8 cellular contexts compared by ENCODE assay signal in the genomic region with DNA sequence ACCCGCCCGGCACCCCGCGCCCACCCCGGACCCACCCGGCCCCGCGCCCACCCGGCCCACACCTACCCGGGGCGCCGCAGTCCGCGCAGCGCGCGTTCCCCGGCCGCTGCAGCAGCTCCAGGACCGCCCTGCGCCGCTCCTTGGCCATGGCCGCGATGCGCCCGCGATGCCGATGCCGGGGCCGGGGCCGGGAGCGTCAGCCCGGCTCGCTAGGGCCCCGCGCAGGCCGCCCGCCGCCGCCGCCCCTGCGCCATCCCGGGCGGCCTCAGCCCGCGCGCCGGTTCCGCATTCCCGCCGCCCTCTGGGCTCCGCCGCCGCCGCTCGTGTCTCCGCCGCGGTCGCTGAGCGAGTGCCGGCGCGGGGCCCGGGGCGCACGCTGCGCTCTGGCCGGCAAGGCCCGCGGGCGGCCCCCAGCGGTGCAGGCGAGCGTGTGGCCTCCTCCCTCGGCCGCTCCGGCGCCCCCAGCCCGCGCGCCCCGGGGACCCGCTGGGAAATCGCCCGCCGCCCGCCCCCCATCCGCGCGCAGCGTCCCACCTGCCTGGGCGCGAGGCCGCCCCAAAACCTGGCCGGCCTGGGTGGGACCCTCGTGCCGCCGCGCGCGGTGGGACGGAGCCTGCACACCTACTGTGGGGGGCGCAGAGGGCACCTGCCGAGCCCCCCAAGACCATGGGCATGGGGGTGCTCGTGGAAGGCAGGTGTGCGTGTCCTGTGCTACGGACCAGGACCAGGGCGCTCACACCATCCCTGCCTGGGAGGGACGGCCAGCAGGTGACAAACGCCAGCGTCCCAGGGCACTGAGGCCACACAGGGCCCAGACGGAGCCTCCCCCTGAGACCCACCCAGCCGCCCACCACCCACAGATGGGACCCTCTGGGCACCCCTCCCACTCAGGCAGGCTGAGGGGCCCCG. TPM values are rescaled to one million over a fixed set of nuclear protein-coding genes. Genes with fewer than 3 reads are reported as not detected.
DNase-seq lines count a peak whose midpoint lies in the region; ATAC-seq, FAIRE-seq and TF ChIP-seq lines count a peak whose summit lies in the region.

TSS of gene ADAP1 (minus strand) at position 351 of the 909 bp plus-strand sequence. CDS start at position 148, 203 bp downstream.

- no peaks in the 10 kb centered on the region for H3K4me1 ChIP-seq in GM23248 (ENCODE audit: insufficient read depth)
- peaks cover 29% of the 10 kb centered on the region for H3K4me1 ChIP-seq in OCI-LY3 (ENCODE audit: low read length)
- peaks cover 4 to 39% (median 11%) of the 10 kb centered on the region in 9 donors for H3K4me1 ChIP-seq in heart right ventricle
- peaks cover 0 to 8% (median 0%) of the 10 kb centered on the region in 3 donors for H3K4me1 ChIP-seq in pancreas
- peaks cover 0 to 9% of the 10 kb centered on the region in 2 donors for H3K4me1 ChIP-seq in uterus

- TF ChIP-seq POLR2A in uterus (IDR thresholded peaks at IDR 0.05): no peak

- no peak within 1 kb of the TSS for H2AFZ ChIP-seq in GM23248
- H2AFZ ChIP-seq in OCI-LY3 (ENCODE audit: low read depth, low read length): no peak within 1 kb of the TSS

- H3K79me2 ChIP-seq in GM23248 (ENCODE audit: insufficient read depth): no peaks in the 10 kb centered on the region
- no peaks in the 10 kb centered on the region for H3K79me2 ChIP-seq in OCI-LY3 (ENCODE audit: low read length)

- no peaks in the 10 kb centered on the region for H4K20me1 ChIP-seq in GM23248 (ENCODE audit: insufficient read depth)
- H4K20me1 ChIP-seq in OCI-LY3 (ENCODE audit: insufficient read depth, low read length): no peaks in the 10 kb centered on the region

- ATAC-seq in heart right ventricle: peak in 5 of 8 donors; percentile 25 to 63 (median 31)
- ATAC-seq in pancreas: peak; percentile 29 to 75 (median 68)

- intact Hi-C loops in heart right ventricle (cut with DNase I): loop anchor here in 2 of 10 donors (2.0 to 5.0 kb wide), 2 partner anchors 42 to 46 kb away; no protein-coding TSS in a partner anchor
- intact Hi-C loops in pancreas (cut with DNase I): loop anchor here in 1 of 3 donors (10.0 kb wide), 1 partner anchor 50 kb away; no protein-coding TSS in a partner anchor
- intact Hi-C loops in uterus (cut with DNase I; ENCODE audit: low total_unique reads): no loop called here

- in situ Hi-C loops in GM23248 (cut with MboI): no loop called here

- H3K36me3 ChIP-seq in GM23248 (ENCODE audit: low read depth): no peaks in the 10 kb centered on the region
- H3K36me3 ChIP-seq in OCI-LY3 (replicated peaks; ENCODE audit: low read depth, low read length): no peaks in the 10 kb centered on the region
- no peaks in the 10 kb centered on the region for H3K36me3 ChIP-seq in heart right ventricle
- H3K36me3 ChIP-seq in pancreas: no peaks in the 10 kb centered on the region
- no peaks in the 10 kb centered on the region for H3K36me3 ChIP-seq in uterus

- DNase-seq in ELR (ENCODE audit: low read depth): peak; percentile 54
- peak; percentile 58 for DNase-seq in GM23248
- DNase-seq in activated gamma-delta T cell treated with Interleukin-2 at 50 U/mL for 16 hours: peak; percentile 53
- peak in 1 of 2 donors; percentile 49 for DNase-seq in heart right ventricle
- DNase-seq in pancreas: peak in 3 of 6 donors; percentile 47 to 83 (median 77)
- peak in 1 of 2 donors; percentile 7 for DNase-seq in uterus
- DNase-seq in NCI-H187 treated with DMSO at 0.1 percent for 48 hours (lab: John Stamatoyannopoulos, UW): no peak

- H3K9ac ChIP-seq in GM23248 (no peak within 1 kb of the TSS), OCI-LY3 (ENCODE audit: low read length) (peak within 1 kb of the TSS; percentile 68)

- H3K9me3 ChIP-seq in GM23248 (ENCODE audit: low read depth) (no peaks in the 10 kb centered on the region), OCI-LY3 (ENCODE audit: insufficient read depth, low read length) (no peaks in the 10 kb centered on the region), heart right ventricle (no peaks in the 10 kb centered on the region), pancreas (no peaks in the 10 kb centered on the region), uterus (no peaks in the 10 kb centered on the region)

- H3K27me3 ChIP-seq in GM23248 (replicated peaks; ENCODE audit: insufficient read depth): peaks cover 4% of the 10 kb centered on the region; the same call in 1 of the 2 replicates
- peaks cover 10% of the 10 kb centered on the region for H3K27me3 ChIP-seq in OCI-LY3 (ENCODE audit: low read depth, low read length)
- H3K27me3 ChIP-seq in heart right ventricle: peaks cover 0 to 38% (median 22%) of the 10 kb centered on the region in 7 donors
- H3K27me3 ChIP-seq in pancreas: no peaks in the 10 kb centered on the region
- H3K27me3 ChIP-seq in uterus: peaks cover 0 to 3% of the 10 kb centered on the region in 2 donors

- H3K4me2 ChIP-seq in GM23248 (ENCODE audit: unreplicated experiment): peak within 1 kb of the TSS; percentile 42
- peak within 1 kb of the TSS; percentile 89 for H3K4me2 ChIP-seq in OCI-LY3 (ENCODE audit: low read length)

- H3K27ac ChIP-seq in GM23248: no peak within 1 kb of the TSS
- H3K27ac ChIP-seq in OCI-LY3 (ENCODE audit: low read length): no peak within 1 kb of the TSS
- H3K27ac ChIP-seq in heart right ventricle: peak within 1 kb of the TSS in 7 of 10 donors; percentile 33 to 91 (median 48)
- peak within 1 kb of the TSS in 2 of 4 donors; percentile 12 to 30 for H3K27ac ChIP-seq in pancreas
- H3K27ac ChIP-seq in uterus: no peak within 1 kb of the TSS

- 26 to 60% methylated on average over 14 to 36 of the region's 115 CpGs for WGBS in GM23248 (ENCODE audit: low coverage in 1 of 2, low lambda C conversion rate in 2 of 2, missing lambda C conversion rate in 2 of 2), 2 experiments
- 10% methylated on average over 62 to 115 of the region's 115 CpGs for WGBS in heart right ventricle, 2 donors
- 8 to 14% methylated on average over 37 to 115 of the region's 115 CpGs for WGBS in pancreas, 2 donors

- H3K4me3 ChIP-seq in GM23248: peak within 1 kb of the TSS; percentile 60
- peak within 1 kb of the TSS; percentile 90 for H3K4me3 ChIP-seq in OCI-LY3 (ENCODE audit: low read length)
- peak within 1 kb of the TSS; percentile 40 to 71 (median 60) for H3K4me3 ChIP-seq in heart right ventricle
- H3K4me3 ChIP-seq in pancreas: peak within 1 kb of the TSS; percentile 21 to 66 (median 38)
- H3K4me3 ChIP-seq in uterus: peak within 1 kb of the TSS; percentile 27 to 32

- no peak for FAIRE-seq in pancreas (lab: Jason Lieb, UNC)

- H3F3A ChIP-seq in GM23248 (ENCODE audit: insufficient read depth): no peaks in the 10 kb centered on the region

- no peaks in the 10 kb centered on the region for H3K9me2 ChIP-seq in GM23248 (ENCODE audit: insufficient read depth)

- no peak for TF ChIP-seq CTCF in OCI-LY3 (IDR thresholded peaks at IDR 0.05; ENCODE audit: low read depth, low read length)
- TF ChIP-seq CTCF in heart right ventricle (IDR thresholded peaks at IDR 0.05): peak in 2 of 9 donors; percentile 34 to 40
- TF ChIP-seq CTCF in pancreas (IDR thresholded peaks at IDR 0.05): no peak
- TF ChIP-seq CTCF in uterus (IDR thresholded peaks at IDR 0.05): peak in 3 of 4 experiments; percentile 9 to 36 (median 33)

RNA-seq across cellular contexts. Expression of gene ADAP1, which starts in this region (rescaled TPM):
- 0.38 and 1.1 TPM in 2 replicates for total RNA-seq in GM23248 (2014; rRNA removed; shearing (Covaris generic))
- polyA plus RNA-seq in GM23248 (2016; fragmentation: Nextera tagmentation; extraction: Ambion mirVana) (0.24 and 0.51 TPM in 2 replicates), heart right ventricle (10 to 100 TPM in 1 of 2 donors, 1 to 10 TPM in 1; 2.3 to 13.5 TPM), pancreas (10 to 100 TPM; 15.5 to 41.2 TPM)
- total RNA-seq in heart right ventricle (10 to 100 TPM in 5 of 10 donors, 1 to 10 TPM in 5; 5.2 to 14.9 (median 9.7) TPM), pancreas (10 to 100 TPM; 10.9 to 15.0 (median 13.7) TPM), uterus (10 to 100 TPM in 2 of 4 donors, 1 to 10 TPM in 2; 3.2 to 17.4 (median 10.9) TPM)

Comparison
In these comparisons a context has a peak if more than half of its experiments do, and no peak if none do; other contexts are left out.
1. H3K27ac ChIP-seq: peak in heart right ventricle (7 of 10); none in GM23248 (single experiment), OCI-LY3 (single experiment) and uterus (0 of 2).
2. H3K4me3 ChIP-seq: peak in every context shown above with its lines; median percentile 90 in OCI-LY3; 60 in heart right ventricle; 60 in GM23248; 38 in pancreas; 30 in uterus.
3. CTCF ChIP-seq: peak in uterus (3 of 4); none in OCI-LY3 (single experiment) and pancreas (0 of 4).